In genomic region chr1:54052934-54053744, GRCh38 we compare ENCODE assay signal across 1 cellular context.
TF ChIP-seq lines count a peak whose summit lies in the region.

Gene TCEANC2 (plus strand): TSS chr1:54053608. CDS start chr1:54054423, 815 bp downstream.
Gene TMEM59 (minus strand): TSS chr1:54053204. CDS start chr1:54053188, 16 bp downstream.

TF ChIP-seq in WTC11, 78 proteins besides CTCF, POLR2A, EP300 and RAD21 (continued from another document and continues in another):
- TF ChIP-seq MAX (CRISPR knock-in tag; IDR thresholded peaks at IDR 0.05) = peak; percentile 33; the same call in 1 of the 2 replicates
- TF ChIP-seq ATF3 (CRISPR knock-in tag; conservative IDR thresholded peaks at IDR 0.05) = no peak
- TF ChIP-seq ZNF263 (CRISPR knock-in tag; IDR thresholded peaks at IDR 0.05; ENCODE audit: low read depth) = no peak
- TF ChIP-seq IRF2 (CRISPR knock-in tag; IDR thresholded peaks at IDR 0.05; ENCODE audit: borderline replicate concordance, low read depth) = no peak
- no peak for TF ChIP-seq TEAD4 (CRISPR knock-in tag; IDR thresholded peaks at IDR 0.05)
- TF ChIP-seq NR1H2 (CRISPR knock-in tag; IDR thresholded peaks at IDR 0.05) = no peak
- no peak for TF ChIP-seq ERG (CRISPR knock-in tag; IDR thresholded peaks at IDR 0.05)
- TF ChIP-seq MXD4 (CRISPR knock-in tag; IDR thresholded peaks at IDR 0.05; ENCODE audit: borderline replicate concordance) = no peak
- TF ChIP-seq RORB (CRISPR knock-in tag; IDR thresholded peaks at IDR 0.05) = no peak
- peak; percentile 76; the same call in 1 of the 2 replicates for TF ChIP-seq KAT7 (CRISPR knock-in tag; IDR thresholded peaks at IDR 0.05; ENCODE audit: borderline replicate concordance)
- no peak for TF ChIP-seq E2F1 (CRISPR knock-in tag; IDR thresholded peaks at IDR 0.05)
- TF ChIP-seq ZNF232 (CRISPR knock-in tag; IDR thresholded peaks at IDR 0.05) = no peak
- TF ChIP-seq SMAD4 (CRISPR knock-in tag; IDR thresholded peaks at IDR 0.05) = no peak
- no peak for TF ChIP-seq NR3C1 (CRISPR knock-in tag; conservative IDR thresholded peaks at IDR 0.05; ENCODE audit: low read depth)
- no peak for TF ChIP-seq ZNF219 (CRISPR knock-in tag; IDR thresholded peaks at IDR 0.05; ENCODE audit: borderline replicate concordance)
- no peak for TF ChIP-seq PRRX2 (CRISPR knock-in tag; IDR thresholded peaks at IDR 0.05)
- peak; percentile 77; the same call in 1 of the 2 replicates for TF ChIP-seq TEAD1 (CRISPR knock-in tag; IDR thresholded peaks at IDR 0.05)
- no peak for TF ChIP-seq NFYB (CRISPR knock-in tag; conservative IDR thresholded peaks at IDR 0.05; ENCODE audit: low read depth)
- TF ChIP-seq OVOL2 (CRISPR knock-in tag; IDR thresholded peaks at IDR 0.05; ENCODE audit: borderline replicate concordance) = no peak
- 0 out of 2 replicates have a peak, but pooled peaks have one; percentile 63 for TF ChIP-seq SP1 (CRISPR knock-in tag; conservative IDR thresholded peaks at IDR 0.05)
- TF ChIP-seq ATF1 (CRISPR knock-in tag; IDR thresholded peaks at IDR 0.05) = no peak
- no peak for TF ChIP-seq JAZF1 (CRISPR knock-in tag; IDR thresholded peaks at IDR 0.05)
- TF ChIP-seq ZNF317 (CRISPR knock-in tag; IDR thresholded peaks at IDR 0.05; ENCODE audit: borderline replicate concordance, low read depth) = no peak
- TF ChIP-seq SMAD3 (CRISPR knock-in tag; IDR thresholded peaks at IDR 0.05; ENCODE audit: borderline replicate concordance) = no peak
- TF ChIP-seq CREM (CRISPR knock-in tag; IDR thresholded peaks at IDR 0.05) = no peak
- peak; percentile 81 for TF ChIP-seq USF1 (CRISPR knock-in tag; IDR thresholded peaks at IDR 0.05)
- TF ChIP-seq USF2 (CRISPR knock-in tag; IDR thresholded peaks at IDR 0.05) = no peak; the same call in none of the 2 replicates
- no peak for TF ChIP-seq GTF2I (CRISPR knock-in tag; conservative IDR thresholded peaks at IDR 0.05)
- 0 out of 2 replicates have a peak, but pooled peaks have one; percentile 71 for TF ChIP-seq ESRRA (CRISPR knock-in tag; IDR thresholded peaks at IDR 0.05; ENCODE audit: borderline replicate concordance)
- no peak for TF ChIP-seq JUN (CRISPR knock-in tag; IDR thresholded peaks at IDR 0.05)
- no peak for TF ChIP-seq TCF7 (CRISPR knock-in tag; IDR thresholded peaks at IDR 0.05; ENCODE audit: low read depth)
- no peak for TF ChIP-seq EMX1 (CRISPR knock-in tag; IDR thresholded peaks at IDR 0.05)
- no peak for TF ChIP-seq ZMAT4 (CRISPR knock-in tag; IDR thresholded peaks at IDR 0.05)
- no peak for TF ChIP-seq NFE2L1 (CRISPR knock-in tag; IDR thresholded peaks at IDR 0.05)
- TF ChIP-seq ZBTB43 (CRISPR knock-in tag; IDR thresholded peaks at IDR 0.05) = no peak; the same call in 1 of the 2 replicates
- TF ChIP-seq FOXJ3 (CRISPR knock-in tag; IDR thresholded peaks at IDR 0.05; ENCODE audit: borderline replicate concordance) = no peak
- no peak for TF ChIP-seq ELF4 (CRISPR knock-in tag; IDR thresholded peaks at IDR 0.05; ENCODE audit: low read depth)
- TF ChIP-seq ZNF512 (CRISPR knock-in tag; IDR thresholded peaks at IDR 0.05; ENCODE audit: borderline replicate concordance) = no peak
- no peak for TF ChIP-seq PREB (CRISPR knock-in tag; IDR thresholded peaks at IDR 0.05; ENCODE audit: borderline replicate concordance)
- no peak for TF ChIP-seq CREB1 (CRISPR knock-in tag; IDR thresholded peaks at IDR 0.05)
- TF ChIP-seq STAT6 (CRISPR knock-in tag; conservative IDR thresholded peaks at IDR 0.05; ENCODE audit: low read depth) = no peak
- TF ChIP-seq ZNF396 (CRISPR knock-in tag; IDR thresholded peaks at IDR 0.05; ENCODE audit: borderline replicate concordance) = no peak
- no peak for TF ChIP-seq TP53 (CRISPR knock-in tag; IDR thresholded peaks at IDR 0.05)
- peak; percentile 71; the same call in 1 of the 2 replicates for TF ChIP-seq ETV6 (CRISPR knock-in tag; IDR thresholded peaks at IDR 0.05)
- TF ChIP-seq ZNF423 (CRISPR knock-in tag; IDR thresholded peaks at IDR 0.05) = no peak
- no peak for TF ChIP-seq MLX (CRISPR knock-in tag; IDR thresholded peaks at IDR 0.05)
- TF ChIP-seq ZNF121 (CRISPR knock-in tag; IDR thresholded peaks at IDR 0.05) = no peak
- peak; percentile 66; the same call in 1 of the 2 replicates for TF ChIP-seq MYBL2 (CRISPR knock-in tag; IDR thresholded peaks at IDR 0.05)
- TF ChIP-seq HMGA2 (CRISPR knock-in tag; IDR thresholded peaks at IDR 0.05) = no peak; the same call in 1 of the 2 replicates
- no peak for TF ChIP-seq ZNF671 (CRISPR knock-in tag; IDR thresholded peaks at IDR 0.05)
- no peak for TF ChIP-seq ATF2 (CRISPR knock-in tag; IDR thresholded peaks at IDR 0.05; ENCODE audit: borderline replicate concordance, low read depth)
- TF ChIP-seq ZSCAN18 (CRISPR knock-in tag; IDR thresholded peaks at IDR 0.05) = no peak
